8 cellular contexts compared by ENCODE assay signal in genomic region chr16:27313422-27314160, GRCh38. TPM values are rescaled to one million over a fixed set of nuclear protein-coding genes. Genes with fewer than 3 reads are reported as not detected.
DNase-seq lines count a peak whose midpoint lies in the region; ATAC-seq and TF ChIP-seq lines count a peak whose summit lies in the region.

Gene IL4R (plus strand): TSS chr16:27313974. CDS start chr16:27340204, 26,230 bp downstream.

- H3K4me1 Mint-ChIP-seq in CD14-positive monocyte: peaks cover 53% of the 10 kb centered on the region
- peaks cover 48% of the 10 kb centered on the region for H3K4me1 Mint-ChIP-seq in activated CD8-positive, alpha-beta T cell treated with anti-CD3 and anti-CD28 coated beads, Interleukin-2, amount 10 ng/mL, durations not matched to agents 7 days and 5 days (ENCODE audit: low read depth)

- no peaks in the 10 kb centered on the region for H3K36me3 ChIP-seq in Loucy (ENCODE audit: insufficient read depth, low read length)
- peaks cover 2 to 3% of the 10 kb centered on the region in 2 donors for H3K36me3 ChIP-seq in mucosa of rectum (ENCODE audit: control insufficient read depth in 2 of 2, insufficient read depth in 2 of 2, low read length in 2 of 2)

- H3K36me3 Mint-ChIP-seq in CD14-positive monocyte: peaks cover 5 to 6% of the 10 kb centered on the region in 2 donors
- H3K36me3 Mint-ChIP-seq in activated CD8-positive, alpha-beta T cell treated with anti-CD3 and anti-CD28 coated beads, Interleukin-2, amount 10 ng/mL, durations not matched to agents 7 days and 5 days (ENCODE audit: low read depth): peaks cover 42% of the 10 kb centered on the region

- POLR2A ChIA-PET in activated CD8-positive, alpha-beta T cell treated with anti-CD3 and anti-CD28 coated beads, Interleukin-2, amount 10 ng/mL, durations not matched to agents 7 days and 5 days (lab: Charles Lee): interaction anchor here (1.4 to 10.3 kb wide), 2 partner anchors 10 to 79 kb away, joined by 6 to 222 read pairs; no protein-coding TSS in a partner anchor

- in situ Hi-C loops in endometrial microvascular endothelial cells (cut with HindIII; ENCODE audit: inconsistent ontology term, low pct_unique_long_range_greater_than_20kb, low sequenced_read_pairs): no loop called here

- peaks cover 0 to 2% (median 0%) of the 10 kb centered on the region in 7 donors for H3K9me3 Mint-ChIP-seq in CD14-positive monocyte
- no peaks in the 10 kb centered on the region for H3K9me3 Mint-ChIP-seq in activated CD8-positive, alpha-beta T cell treated with anti-CD3 and anti-CD28 coated beads, Interleukin-2, amount 10 ng/mL, durations not matched to agents 7 days and 5 days (ENCODE audit: insufficient read depth)

- H3K27me3 Mint-ChIP-seq in CD14-positive monocyte (ENCODE audit: low read depth in 3 of 3): peaks cover 0 to 4% (median 3%) of the 10 kb centered on the region in 3 donors
- peaks cover 2% of the 10 kb centered on the region for H3K27me3 Mint-ChIP-seq in activated CD8-positive, alpha-beta T cell treated with anti-CD3 and anti-CD28 coated beads, Interleukin-2, amount 10 ng/mL, durations not matched to agents 7 days and 5 days (ENCODE audit: low read depth)

- CTCF ChIA-PET in activated CD8-positive, alpha-beta T cell treated with anti-CD3 and anti-CD28 coated beads, Interleukin-2, amount 10 ng/mL, durations not matched to agents 7 days and 5 days (lab: Charles Lee): interaction anchor here (0.9 to 1.3 kb wide), 2 partner anchors 28 to 79 kb away, joined by 3 to 8 read pairs; no protein-coding TSS in a partner anchor

- H3K4me3 Mint-ChIP-seq in CD14-positive monocyte: peak within 1 kb of the TSS; percentile 88 to 97
- H3K4me3 Mint-ChIP-seq in activated CD8-positive, alpha-beta T cell treated with anti-CD3 and anti-CD28 coated beads, Interleukin-2, amount 10 ng/mL, durations not matched to agents 7 days and 5 days: peak within 1 kb of the TSS; percentile 90

- H3K4me3 ChIP-seq in Loucy (ENCODE audit: low read length, poor library complexity, severe bottlenecking) (peak within 1 kb of the TSS; percentile 82), mucosa of rectum (ENCODE audit: low read length in 2 of 2) (peak within 1 kb of the TSS; percentile 89 to 93)

- H3K27me3 ChIP-seq in Loucy (ENCODE audit: insufficient read depth, low read length, poor library complexity, severe bottlenecking) (peaks cover 5% of the 10 kb centered on the region), mucosa of rectum (ENCODE audit: control insufficient read depth in 2 of 2, insufficient read depth in 2 of 2, low read length in 2 of 2) (no peaks in the 10 kb centered on the region)

- H4K20me1 ChIP-seq in Loucy (ENCODE audit: insufficient read depth, low read length, poor library complexity, severe bottlenecking): no peaks in the 10 kb centered on the region

- TF ChIP-seq CTCF in CD14-positive monocyte (IDR thresholded peaks at IDR 0.05) (no peak), Loucy (conservative IDR thresholded peaks at IDR 0.05; ENCODE audit: low read length) (no peak)

- ATAC-seq in GM21423 (IDR thresholded peaks at IDR 0.05; ENCODE audit: unreplicated experiment): peak; percentile 53
- ATAC-seq in activated CD8-positive, alpha-beta T cell treated with anti-CD3 and anti-CD28 coated beads, Interleukin-2, amount 10 ng/mL, durations not matched to agents 7 days and 5 days: peak; percentile 49

- H3K4me1 ChIP-seq in Loucy (ENCODE audit: insufficient read depth, low read length, poor library complexity, severe bottlenecking) (peaks cover 11% of the 10 kb centered on the region), mucosa of rectum (ENCODE audit: control insufficient read depth in 2 of 2, insufficient read depth in 2 of 2, low read length in 2 of 2) (peaks cover 36 to 41% of the 10 kb centered on the region in 2 donors)

- DNase-seq in CD14-positive monocyte (ENCODE audit: low spot score) (peak; percentile 57), NCI-H2171 (lab: John Stamatoyannopoulos, UW) (no peak)
- DNase-seq in activated CD8-positive, alpha-beta T cell treated with anti-CD3 and anti-CD28 coated beads, Interleukin-2, amount 10 ng/mL, durations not matched to agents 7 days and 5 days: peak; percentile 66
- peak; percentile 36 to 63 for DNase-seq in stimulated activated CD8-positive, alpha-beta memory T cell treated with anti-CD3 and anti-CD28 coated beads, Interleukin-7, amount 100 ng/mL, for 4 hours (ENCODE audit: low read depth in 2 of 2)

- H3K27ac Mint-ChIP-seq in CD14-positive monocyte: peak within 1 kb of the TSS; percentile 88 to 98 (median 96)
- peak within 1 kb of the TSS; percentile 93 for H3K27ac Mint-ChIP-seq in activated CD8-positive, alpha-beta T cell treated with anti-CD3 and anti-CD28 coated beads, Interleukin-2, amount 10 ng/mL, durations not matched to agents 7 days and 5 days

- peak within 1 kb of the TSS; percentile 92 for H2AFZ ChIP-seq in Loucy (ENCODE audit: low read length)

- H3K27ac ChIP-seq in mucosa of rectum (ENCODE audit: low read depth in 2 of 2, low read length in 2 of 2): peak within 1 kb of the TSS; percentile 98

- H3K9me3 ChIP-seq in Loucy (ENCODE audit: insufficient read depth, low read depth, low read length): no peaks in the 10 kb centered on the region; the same call in 1 of the 2 replicates
- no peaks in the 10 kb centered on the region for H3K9me3 ChIP-seq in mucosa of rectum (ENCODE audit: control insufficient read depth in 2 of 2, low read length in 2 of 2)

- intact Hi-C loops in CD14-positive monocyte (cut with micrococcal nuclease): loop anchor here (5.0 to 10.0 kb wide), 3 partner anchors 34 to 49 kb away; partner anchors contain the start of gene NSMCE1 (in 1 of the 2)

- peak within 1 kb of the TSS; percentile 97 for H3K4me2 ChIP-seq in Loucy (ENCODE audit: low read depth, low read length, poor library complexity, severe bottlenecking)

- peak within 1 kb of the TSS; percentile 78 for H3K9ac ChIP-seq in Loucy (ENCODE audit: low read depth, low read length, poor library complexity, severe bottlenecking)
- H3K9ac ChIP-seq in mucosa of rectum (ENCODE audit: low read depth in 1 of 2, low read length in 2 of 2): peak within 1 kb of the TSS; percentile 92 to 99

- no peaks in the 10 kb centered on the region for H3F3A ChIP-seq in Loucy (ENCODE audit: low read depth)

- no peaks in the 10 kb centered on the region for H3K9me2 ChIP-seq in Loucy (replicated peaks; ENCODE audit: low read depth, low read length)

- peaks cover 4% of the 10 kb centered on the region; the same call in 1 of the 2 replicates for H3K79me2 ChIP-seq in Loucy (ENCODE audit: insufficient read depth, low read length)

RNA-seq across cellular contexts. Expression of gene IL4R, which starts in this region (rescaled TPM):
- 10 to 100 TPM; 25.1 to 35.6 TPM for polyA plus RNA-seq in CD14-positive monocyte
- 100 to 1,000 TPM; 231 to 237 TPM for total RNA-seq in activated CD8-positive, alpha-beta T cell treated with anti-CD3 and anti-CD28 coated beads, Interleukin-2, amount 10 ng/mL, durations not matched to agents 7 days and 5 days
- total RNA-seq in endometrial microvascular endothelial cells (ENCODE audit: inconsistent ontology term): 81.6 TPM
